ENCODE assay signal across 26 cellular contexts in the genomic region with DNA sequence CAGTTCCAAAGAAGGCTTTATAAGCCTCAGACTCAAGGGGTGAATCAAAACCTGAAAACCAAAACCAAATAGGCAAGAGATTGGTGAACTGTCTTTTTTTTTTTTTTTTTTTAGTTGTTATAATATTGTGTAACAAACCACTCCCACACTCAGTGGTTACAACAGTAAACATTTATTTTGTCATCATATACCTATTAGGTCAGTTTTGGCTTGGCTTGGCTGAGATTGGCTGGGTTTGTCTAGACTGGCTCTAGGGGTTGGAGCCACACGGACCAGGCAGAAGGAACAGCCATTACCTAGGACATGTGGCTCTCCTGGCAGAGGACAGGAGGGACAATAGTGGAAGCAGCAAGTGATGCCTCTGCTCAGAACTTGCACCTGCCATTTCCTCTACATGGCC. TPM values are rescaled to one million over a fixed set of nuclear protein-coding genes. Genes with fewer than 3 reads are reported as not detected.
"Had no signal": no experiment of that assay in that cellular context is flagged by ENCODE, and none has a peak within 500 bp of the region (broad histone marks: within the 10 kb centered on the region; RNA-seq: fewer than 3 reads in every experiment).

No MANE protein-coding gene starts in this region.

- H3K27ac ChIP-seq: cardiac muscle cell, epithelial cell of prostate, esophagus squamous epithelium, gastrocnemius medialis, hepatocyte, parathyroid adenoma, psoas muscle, right atrium auricular region, thoracic aorta, vagina had no signal

- H3K27me3 ChIP-seq: cardiac muscle cell, esophagus squamous epithelium, gastrocnemius medialis, hepatocyte, right atrium auricular region, vagina had no signal

- H3K9me3 ChIP-seq: esophagus squamous epithelium, gastrocnemius medialis, psoas muscle, right atrium auricular region, thoracic aorta, vagina had no signal

- DNase-seq: activated CD4-positive, alpha-beta T cell treated with anti-CD3 and anti-CD28 coated beads, Interleukin-2, amount 50 U/mL, for 1 hour; activated CD8-positive, alpha-beta T cell treated with anti-CD3 and anti-CD28 coated beads for 36 hours; activated naive CD4-positive, alpha-beta T cell; activated T-cell treated with anti-CD3 and anti-CD28 coated beads, Interleukin-2, amount 50 U/mL, for 4 hours; endodermal cell; esophagus squamous epithelium; gastrocnemius medialis; islet precursor cell; left cardiac atrium; mesenchymal stem cell; naive thymus-derived CD8-positive, alpha-beta T cell; nucleus accumbens; psoas muscle; stimulated activated CD4-positive, alpha-beta T cell treated with anti-CD3 and anti-CD28 coated beads, Interleukin-15, amount 100 ng/mL, for 24 hours; stimulated activated CD4-positive, alpha-beta T cell treated with anti-CD3 and anti-CD28 coated beads, Interleukin-2, amount 100 ng/mL, for 24 hours; stimulated activated naive CD4-positive, alpha-beta T cell; T-helper 2 cell had no signal

- ATAC-seq: activated CD8-positive, alpha-beta T cell treated with anti-CD3 and anti-CD28 coated beads for 36 hours; activated naive CD4-positive, alpha-beta T cell treated with anti-CD3 and anti-CD28 coated beads, Interleukin-2, amount 50 U/mL, for 72 hours; activated T-cell treated with anti-CD3 and anti-CD28 coated beads, Interleukin-2, amount 50 U/mL, for 4 hours; gastrocnemius medialis; left cardiac atrium; naive thymus-derived CD8-positive, alpha-beta T cell; psoas muscle; WTC11 had no signal

- H3K4me1 ChIP-seq: gastrocnemius medialis, parathyroid adenoma, psoas muscle, right atrium auricular region, vagina had no signal

- H3K36me3 ChIP-seq: cardiac muscle cell, esophagus squamous epithelium, gastrocnemius medialis, right atrium auricular region, thoracic aorta, vagina had no signal

- H3K4me3 ChIP-seq: cardiac muscle cell, esophagus squamous epithelium, gastrocnemius medialis, hepatocyte, psoas muscle, right atrium auricular region, thoracic aorta, vagina had no signal

RNA-seq across cellular contexts. Expression of a gene that starts 26.4 kb away (rescaled TPM):
- total RNA-seq: activated CD8-positive, alpha-beta T cell treated with anti-CD3 and anti-CD28 coated beads for 36 hours; activated naive CD4-positive, alpha-beta T cell treated with anti-CD3 and anti-CD28 coated beads, Interleukin-2, amount 50 U/mL, for 72 hours; activated T-cell treated with anti-CD3 and anti-CD28 coated beads, Interleukin-2, amount 50 U/mL, for 4 hours; naive thymus-derived CD8-positive, alpha-beta T cell had no signal
